In the genomic region with DNA sequence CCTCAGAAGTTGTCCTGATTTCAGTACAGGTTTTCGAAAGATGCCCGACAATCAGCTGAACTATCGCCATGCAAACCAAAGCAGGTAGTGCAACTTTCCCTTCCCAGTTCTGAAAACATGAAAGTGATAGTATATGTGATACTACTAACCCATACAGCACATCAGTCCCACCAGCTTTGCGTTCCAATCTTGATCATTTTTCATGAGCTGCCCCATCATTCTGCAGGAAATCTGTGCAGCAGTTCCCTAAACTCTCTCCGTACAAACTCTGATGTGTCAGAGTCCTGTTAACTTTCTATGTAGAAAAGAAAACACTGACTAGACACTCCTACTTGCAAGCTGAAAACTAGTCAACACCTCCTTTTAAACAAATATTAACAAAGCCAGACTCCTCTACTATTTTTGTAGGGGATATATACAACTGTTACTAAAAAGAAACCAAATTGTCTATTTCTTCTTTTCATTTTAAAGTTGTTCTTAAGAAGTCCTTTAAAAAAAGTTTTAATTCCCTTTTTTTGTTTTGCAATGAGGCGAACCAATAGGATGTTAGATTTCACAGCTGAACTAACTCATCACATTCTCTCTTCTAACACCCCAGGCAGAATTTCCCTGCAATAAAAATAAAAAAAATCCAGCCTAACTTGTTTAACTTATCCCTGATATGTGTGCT, we compare ENCODE assay signal across 8 cellular contexts.
DNase-seq lines count a peak whose midpoint lies in the region; ATAC-seq and TF ChIP-seq lines count a peak whose summit lies in the region.

No MANE protein-coding gene starts in this region.

- ATAC-seq in GM18511 (IDR thresholded peaks at IDR 0.05; ENCODE audit: unreplicated experiment): peak; percentile 77
- ATAC-seq in HG02870 (IDR thresholded peaks at IDR 0.05; ENCODE audit: unreplicated experiment): peak; percentile 74

- H3K27me3 Mint-ChIP-seq in nephron progenitor cell (ENCODE audit: low read depth, poor library complexity): no peaks in the 10 kb centered on the region

- TF ChIP-seq CTCF in breast epithelium (IDR thresholded peaks at IDR 0.05) (no peak), nephron progenitor cell (IDR thresholded peaks at IDR 0.05) (no peak), prostate gland (IDR thresholded peaks at IDR 0.05) (no peak)

- TF ChIP-seq POLR2A in breast epithelium (IDR thresholded peaks at IDR 0.05) (no peak), prostate gland (IDR thresholded peaks at IDR 0.05) (no peak)

- peak overlapping the region; percentile 55 for H3K27ac Mint-ChIP-seq in nephron progenitor cell

- DNase-seq in breast epithelium (ENCODE audit: low spot score in 2 of 2) (no peak), nephron progenitor cell (no peak), prostate gland (ENCODE audit: low spot score) (no peak), HT-29 (ENCODE audit: low spot score) (no peak), mucosa of gallbladder (ENCODE audit: low spot score) (no peak)
- DNase-seq in activated CD4-positive, CD25-positive, alpha-beta regulatory T cell (lab: John Stamatoyannopoulos, UW): no peak

- H3K4me3 Mint-ChIP-seq in nephron progenitor cell: no peak overlapping the region

- H3K4me1 ChIP-seq in breast epithelium (no peaks in the 10 kb centered on the region), prostate gland (replicated peaks) (peaks cover 5% of the 10 kb centered on the region)

- intact Hi-C loops in breast epithelium (cut with DNase I; ENCODE audit: low total_unique reads): no loop called here
- intact Hi-C loops in prostate gland (cut with DNase I): no loop called here

- H3K36me3 Mint-ChIP-seq in nephron progenitor cell (ENCODE audit: low read depth): no peaks in the 10 kb centered on the region

- WGBS in prostate gland: 22% methylated on average over 6 of the region's 6 CpGs

- H3K36me3 ChIP-seq in breast epithelium: no peaks in the 10 kb centered on the region
- no peaks in the 10 kb centered on the region for H3K36me3 ChIP-seq in prostate gland

- peak overlapping the region; percentile 1 to 25 for H3K27ac ChIP-seq in breast epithelium
- no peak overlapping the region for H3K27ac ChIP-seq in prostate gland

- H3K4me3 ChIP-seq in breast epithelium (peak overlapping the region; percentile 1 to 52 (median 31)), prostate gland (peak overlapping the region in 1 of 2 donors; percentile 4)

- H3K9me3 Mint-ChIP-seq in nephron progenitor cell: no peaks in the 10 kb centered on the region

- H3K9me3 ChIP-seq in breast epithelium: no peaks in the 10 kb centered on the region
- no peaks in the 10 kb centered on the region for H3K9me3 ChIP-seq in prostate gland

- peaks cover 32% of the 10 kb centered on the region for H3K4me1 Mint-ChIP-seq in nephron progenitor cell

- H3K27me3 ChIP-seq in breast epithelium (no peaks in the 10 kb centered on the region), prostate gland (replicated peaks; ENCODE audit: insufficient read depth) (no peaks in the 10 kb centered on the region)

Comparison
In these comparisons a context has a peak if more than half of its experiments do, and no peak if none do; other contexts are left out.
1. H3K27ac ChIP-seq: peak in breast epithelium (2 of 2); none in prostate gland (0 of 2).